Comparison of ENCODE assay signal across 1 cellular context in the genomic region with DNA sequence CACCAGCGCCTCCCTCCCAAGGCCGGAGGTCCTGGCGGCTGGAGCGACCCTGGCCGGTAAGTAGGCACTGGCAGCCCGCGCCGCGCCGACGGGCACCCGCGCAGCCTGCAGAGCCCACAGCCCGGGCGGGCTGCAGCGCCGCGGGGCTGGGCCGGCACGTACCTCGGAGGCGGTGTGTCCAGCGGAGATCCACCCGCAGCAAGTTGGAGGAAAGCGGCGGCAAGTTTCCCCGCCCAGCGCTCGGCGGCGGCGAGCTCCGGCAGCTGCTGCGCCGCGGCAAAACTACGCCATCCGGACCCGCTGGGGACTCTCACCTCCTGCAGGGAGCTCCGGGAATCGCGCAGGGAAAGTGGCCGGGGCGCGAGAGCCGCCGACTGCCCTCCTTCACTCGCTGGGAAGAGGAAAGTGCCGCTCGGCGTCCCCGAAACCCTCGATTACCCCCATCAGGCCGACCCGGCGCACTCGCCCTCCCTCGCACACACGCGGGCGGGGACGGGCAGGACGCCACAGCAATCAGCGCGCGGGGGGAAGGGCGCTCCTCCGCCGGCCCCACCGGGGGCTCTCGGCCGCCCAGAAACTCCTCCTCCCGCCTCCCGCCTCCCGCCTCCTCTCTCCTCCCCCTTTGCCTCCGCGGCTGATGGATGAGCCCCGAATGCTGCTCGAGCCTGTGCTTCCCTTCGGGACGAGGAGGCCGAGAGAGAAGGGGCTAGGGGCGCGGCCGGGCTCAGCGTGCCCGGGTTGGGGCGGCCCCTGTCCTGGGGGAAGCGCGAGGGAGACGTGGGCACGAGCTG.
TF ChIP-seq lines count a peak whose summit lies in the region.

A gene (minus strand): TSS at position 436 of the 791 bp plus-strand sequence. CDS start 24,620 bp downstream, outside the sequence.

TF ChIP-seq in HepG2, 621 proteins besides CTCF, POLR2A, EP300 and RAD21 (continued from another document and continues in another):
- TF ChIP-seq, protein P1, sequence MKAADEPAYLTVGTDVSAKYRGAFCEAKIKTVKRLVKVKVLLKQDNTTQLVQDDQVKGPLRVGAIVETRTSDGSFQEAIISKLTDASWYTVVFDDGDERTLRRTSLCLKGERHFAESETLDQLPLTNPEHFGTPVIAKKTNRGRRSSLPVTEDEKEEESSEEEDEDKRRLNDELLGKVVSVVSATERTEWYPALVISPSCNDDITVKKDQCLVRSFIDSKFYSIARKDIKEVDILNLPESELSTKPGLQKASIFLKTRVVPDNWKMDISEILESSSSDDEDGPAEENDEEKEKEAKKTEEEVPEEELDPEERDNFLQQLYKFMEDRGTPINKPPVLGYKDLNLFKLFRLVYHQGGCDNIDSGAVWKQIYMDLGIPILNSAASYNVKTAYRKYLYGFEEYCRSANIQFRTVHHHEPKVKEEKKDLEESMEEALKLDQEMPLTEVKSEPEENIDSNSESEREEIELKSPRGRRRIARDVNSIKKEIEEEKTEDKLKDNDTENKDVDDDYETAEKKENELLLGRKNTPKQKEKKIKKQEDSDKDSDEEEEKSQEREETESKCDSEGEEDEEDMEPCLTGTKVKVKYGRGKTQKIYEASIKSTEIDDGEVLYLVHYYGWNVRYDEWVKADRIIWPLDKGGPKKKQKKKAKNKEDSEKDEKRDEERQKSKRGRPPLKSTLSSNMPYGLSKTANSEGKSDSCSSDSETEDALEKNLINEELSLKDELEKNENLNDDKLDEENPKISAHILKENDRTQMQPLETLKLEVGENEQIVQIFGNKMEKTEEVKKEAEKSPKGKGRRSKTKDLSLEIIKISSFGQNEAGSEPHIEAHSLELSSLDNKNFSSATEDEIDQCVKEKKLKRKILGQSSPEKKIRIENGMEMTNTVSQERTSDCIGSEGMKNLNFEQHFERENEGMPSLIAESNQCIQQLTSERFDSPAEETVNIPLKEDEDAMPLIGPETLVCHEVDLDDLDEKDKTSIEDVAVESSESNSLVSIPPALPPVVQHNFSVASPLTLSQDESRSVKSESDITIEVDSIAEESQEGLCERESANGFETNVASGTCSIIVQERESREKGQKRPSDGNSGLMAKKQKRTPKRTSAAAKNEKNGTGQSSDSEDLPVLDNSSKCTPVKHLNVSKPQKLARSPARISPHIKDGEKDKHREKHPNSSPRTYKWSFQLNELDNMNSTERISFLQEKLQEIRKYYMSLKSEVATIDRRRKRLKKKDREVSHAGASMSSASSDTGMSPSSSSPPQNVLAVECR (CRISPR knock-in tag; IDR thresholded peaks at IDR 0.05; ENCODE audit: borderline replicate concordance), result peak; percentile 61; the same call in 1 of the 2 replicates
- no peak for TF ChIP-seq FOXJ3 (CRISPR knock-in tag; IDR thresholded peaks at IDR 0.05; ENCODE audit: borderline replicate concordance)
- peak; percentile 83 for TF ChIP-seq TARDBP (CRISPR knock-in tag; IDR thresholded peaks at IDR 0.05)
- no peak for TF ChIP-seq TOE1 (CRISPR knock-in tag; IDR thresholded peaks at IDR 0.05)
- no peak for TF ChIP-seq ZNF605 (CRISPR knock-in tag; IDR thresholded peaks at IDR 0.05)
- TF ChIP-seq NFE2L2 (IDR thresholded peaks at IDR 0.05; ENCODE audit: low read length), result no peak
- no peak; the same call in 1 of the 2 replicates for TF ChIP-seq YEATS4 (CRISPR knock-in tag; IDR thresholded peaks at IDR 0.05; ENCODE audit: borderline replicate concordance)
- TF ChIP-seq ZNF441 (CRISPR knock-in tag; IDR thresholded peaks at IDR 0.05; ENCODE audit: borderline replicate concordance), result 0 out of 2 replicates have a peak, but pooled peaks have one; percentile 73
- TF ChIP-seq, protein P2, sequence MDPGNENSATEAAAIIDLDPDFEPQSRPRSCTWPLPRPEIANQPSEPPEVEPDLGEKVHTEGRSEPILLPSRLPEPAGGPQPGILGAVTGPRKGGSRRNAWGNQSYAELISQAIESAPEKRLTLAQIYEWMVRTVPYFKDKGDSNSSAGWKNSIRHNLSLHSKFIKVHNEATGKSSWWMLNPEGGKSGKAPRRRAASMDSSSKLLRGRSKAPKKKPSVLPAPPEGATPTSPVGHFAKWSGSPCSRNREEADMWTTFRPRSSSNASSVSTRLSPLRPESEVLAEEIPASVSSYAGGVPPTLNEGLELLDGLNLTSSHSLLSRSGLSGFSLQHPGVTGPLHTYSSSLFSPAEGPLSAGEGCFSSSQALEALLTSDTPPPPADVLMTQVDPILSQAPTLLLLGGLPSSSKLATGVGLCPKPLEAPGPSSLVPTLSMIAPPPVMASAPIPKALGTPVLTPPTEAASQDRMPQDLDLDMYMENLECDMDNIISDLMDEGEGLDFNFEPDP (CRISPR knock-in tag; conservative IDR thresholded peaks at IDR 0.05), result no peak
- TF ChIP-seq, protein P3, sequence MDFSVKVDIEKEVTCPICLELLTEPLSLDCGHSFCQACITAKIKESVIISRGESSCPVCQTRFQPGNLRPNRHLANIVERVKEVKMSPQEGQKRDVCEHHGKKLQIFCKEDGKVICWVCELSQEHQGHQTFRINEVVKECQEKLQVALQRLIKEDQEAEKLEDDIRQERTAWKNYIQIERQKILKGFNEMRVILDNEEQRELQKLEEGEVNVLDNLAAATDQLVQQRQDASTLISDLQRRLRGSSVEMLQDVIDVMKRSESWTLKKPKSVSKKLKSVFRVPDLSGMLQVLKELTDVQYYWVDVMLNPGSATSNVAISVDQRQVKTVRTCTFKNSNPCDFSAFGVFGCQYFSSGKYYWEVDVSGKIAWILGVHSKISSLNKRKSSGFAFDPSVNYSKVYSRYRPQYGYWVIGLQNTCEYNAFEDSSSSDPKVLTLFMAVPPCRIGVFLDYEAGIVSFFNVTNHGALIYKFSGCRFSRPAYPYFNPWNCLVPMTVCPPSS (IDR thresholded peaks at IDR 0.05), result no peak
- 0 out of 2 replicates have a peak, but pooled peaks have one; percentile 47 for TF ChIP-seq ZNF354B (CRISPR knock-in tag; IDR thresholded peaks at IDR 0.05)
- TF ChIP-seq ZEB1 (IDR thresholded peaks at IDR 0.05; ENCODE audit: insufficient replicate concordance, low read depth), result no peak
- TF ChIP-seq, protein P4, sequence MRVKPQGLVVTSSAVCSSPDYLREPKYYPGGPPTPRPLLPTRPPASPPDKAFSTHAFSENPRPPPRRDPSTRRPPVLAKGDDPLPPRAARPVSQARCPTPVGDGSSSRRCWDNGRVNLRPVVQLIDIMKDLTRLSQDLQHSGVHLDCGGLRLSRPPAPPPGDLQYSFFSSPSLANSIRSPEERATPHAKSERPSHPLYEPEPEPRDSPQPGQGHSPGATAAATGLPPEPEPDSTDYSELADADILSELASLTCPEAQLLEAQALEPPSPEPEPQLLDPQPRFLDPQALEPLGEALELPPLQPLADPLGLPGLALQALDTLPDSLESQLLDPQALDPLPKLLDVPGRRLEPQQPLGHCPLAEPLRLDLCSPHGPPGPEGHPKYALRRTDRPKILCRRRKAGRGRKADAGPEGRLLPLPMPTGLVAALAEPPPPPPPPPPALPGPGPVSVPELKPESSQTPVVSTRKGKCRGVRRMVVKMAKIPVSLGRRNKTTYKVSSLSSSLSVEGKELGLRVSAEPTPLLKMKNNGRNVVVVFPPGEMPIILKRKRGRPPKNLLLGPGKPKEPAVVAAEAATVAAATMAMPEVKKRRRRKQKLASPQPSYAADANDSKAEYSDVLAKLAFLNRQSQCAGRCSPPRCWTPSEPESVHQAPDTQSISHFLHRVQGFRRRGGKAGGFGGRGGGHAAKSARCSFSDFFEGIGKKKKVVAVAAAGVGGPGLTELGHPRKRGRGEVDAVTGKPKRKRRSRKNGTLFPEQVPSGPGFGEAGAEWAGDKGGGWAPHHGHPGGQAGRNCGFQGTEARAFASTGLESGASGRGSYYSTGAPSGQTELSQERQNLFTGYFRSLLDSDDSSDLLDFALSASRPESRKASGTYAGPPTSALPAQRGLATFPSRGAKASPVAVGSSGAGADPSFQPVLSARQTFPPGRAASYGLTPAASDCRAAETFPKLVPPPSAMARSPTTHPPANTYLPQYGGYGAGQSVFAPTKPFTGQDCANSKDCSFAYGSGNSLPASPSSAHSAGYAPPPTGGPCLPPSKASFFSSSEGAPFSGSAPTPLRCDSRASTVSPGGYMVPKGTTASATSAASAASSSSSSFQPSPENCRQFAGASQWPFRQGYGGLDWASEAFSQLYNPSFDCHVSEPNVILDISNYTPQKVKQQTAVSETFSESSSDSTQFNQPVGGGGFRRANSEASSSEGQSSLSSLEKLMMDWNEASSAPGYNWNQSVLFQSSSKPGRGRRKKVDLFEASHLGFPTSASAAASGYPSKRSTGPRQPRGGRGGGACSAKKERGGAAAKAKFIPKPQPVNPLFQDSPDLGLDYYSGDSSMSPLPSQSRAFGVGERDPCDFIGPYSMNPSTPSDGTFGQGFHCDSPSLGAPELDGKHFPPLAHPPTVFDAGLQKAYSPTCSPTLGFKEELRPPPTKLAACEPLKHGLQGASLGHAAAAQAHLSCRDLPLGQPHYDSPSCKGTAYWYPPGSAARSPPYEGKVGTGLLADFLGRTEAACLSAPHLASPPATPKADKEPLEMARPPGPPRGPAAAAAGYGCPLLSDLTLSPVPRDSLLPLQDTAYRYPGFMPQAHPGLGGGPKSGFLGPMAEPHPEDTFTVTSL (CRISPR knock-in tag; IDR thresholded peaks at IDR 0.05; ENCODE audit: borderline replicate concordance), result peak; percentile 59
- peak; percentile 85; the same call in 1 of the 2 replicates for TF ChIP-seq ZNF34 (CRISPR knock-in tag; IDR thresholded peaks at IDR 0.05; ENCODE audit: borderline replicate concordance)
- no peak for TF ChIP-seq GZF1 (CRISPR knock-in tag; IDR thresholded peaks at IDR 0.05)
- TF ChIP-seq HNRNPH1 (optimal IDR thresholded peaks at IDR 0.05; ENCODE audit: low read depth, low read length), result no peak
- peak; percentile 54 for TF ChIP-seq KDM3A (CRISPR knock-in tag; IDR thresholded peaks at IDR 0.05; ENCODE audit: low read depth)
- no peak; the same call in 1 of the 2 replicates for TF ChIP-seq MYNN (CRISPR knock-in tag; IDR thresholded peaks at IDR 0.05; ENCODE audit: low read depth)
- TF ChIP-seq, protein P5, sequence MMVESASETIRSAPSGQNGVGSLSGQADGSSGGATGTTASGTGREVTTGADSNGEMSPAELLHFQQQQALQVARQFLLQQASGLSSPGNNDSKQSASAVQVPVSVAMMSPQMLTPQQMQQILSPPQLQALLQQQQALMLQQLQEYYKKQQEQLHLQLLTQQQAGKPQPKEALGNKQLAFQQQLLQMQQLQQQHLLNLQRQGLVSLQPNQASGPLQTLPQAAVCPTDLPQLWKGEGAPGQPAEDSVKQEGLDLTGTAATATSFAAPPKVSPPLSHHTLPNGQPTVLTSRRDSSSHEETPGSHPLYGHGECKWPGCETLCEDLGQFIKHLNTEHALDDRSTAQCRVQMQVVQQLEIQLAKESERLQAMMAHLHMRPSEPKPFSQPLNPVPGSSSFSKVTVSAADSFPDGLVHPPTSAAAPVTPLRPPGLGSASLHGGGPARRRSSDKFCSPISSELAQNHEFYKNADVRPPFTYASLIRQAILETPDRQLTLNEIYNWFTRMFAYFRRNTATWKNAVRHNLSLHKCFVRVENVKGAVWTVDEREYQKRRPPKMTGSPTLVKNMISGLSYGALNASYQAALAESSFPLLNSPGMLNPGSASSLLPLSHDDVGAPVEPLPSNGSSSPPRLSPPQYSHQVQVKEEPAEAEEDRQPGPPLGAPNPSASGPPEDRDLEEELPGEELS (CRISPR knock-in tag; IDR thresholded peaks at IDR 0.05), result peak; percentile 71; the same call in 1 of the 2 replicates
- peak; percentile 95 for TF ChIP-seq KAT7 (CRISPR knock-in tag; IDR thresholded peaks at IDR 0.05; ENCODE audit: borderline replicate concordance)
- no peak for TF ChIP-seq ZNF251 (CRISPR knock-in tag; IDR thresholded peaks at IDR 0.05)
- peak; percentile 56; the same call in 1 of the 2 replicates for TF ChIP-seq MTF2 (CRISPR knock-in tag; IDR thresholded peaks at IDR 0.05; ENCODE audit: borderline replicate concordance)
- peak; percentile 78 for TF ChIP-seq GABPB1 (CRISPR knock-in tag; IDR thresholded peaks at IDR 0.05)
- TF ChIP-seq, protein P6, sequence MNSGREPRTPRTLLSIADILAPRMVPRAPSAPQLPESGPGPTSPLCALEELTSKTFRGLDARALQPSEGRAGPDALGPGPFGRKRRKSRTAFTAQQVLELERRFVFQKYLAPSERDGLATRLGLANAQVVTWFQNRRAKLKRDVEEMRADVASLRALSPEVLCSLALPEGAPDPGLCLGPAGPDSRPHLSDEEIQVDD (CRISPR knock-in tag; IDR thresholded peaks at IDR 0.05; ENCODE audit: borderline replicate concordance), result no peak
- no peak for TF ChIP-seq ZNF572 (CRISPR knock-in tag; IDR thresholded peaks at IDR 0.05)
- TF ChIP-seq ZBTB21 (CRISPR knock-in tag; IDR thresholded peaks at IDR 0.05), result no peak
- no peak for TF ChIP-seq ZNF282 (IDR thresholded peaks at IDR 0.05; ENCODE audit: partially characterized antibody)
- TF ChIP-seq, protein P7, sequence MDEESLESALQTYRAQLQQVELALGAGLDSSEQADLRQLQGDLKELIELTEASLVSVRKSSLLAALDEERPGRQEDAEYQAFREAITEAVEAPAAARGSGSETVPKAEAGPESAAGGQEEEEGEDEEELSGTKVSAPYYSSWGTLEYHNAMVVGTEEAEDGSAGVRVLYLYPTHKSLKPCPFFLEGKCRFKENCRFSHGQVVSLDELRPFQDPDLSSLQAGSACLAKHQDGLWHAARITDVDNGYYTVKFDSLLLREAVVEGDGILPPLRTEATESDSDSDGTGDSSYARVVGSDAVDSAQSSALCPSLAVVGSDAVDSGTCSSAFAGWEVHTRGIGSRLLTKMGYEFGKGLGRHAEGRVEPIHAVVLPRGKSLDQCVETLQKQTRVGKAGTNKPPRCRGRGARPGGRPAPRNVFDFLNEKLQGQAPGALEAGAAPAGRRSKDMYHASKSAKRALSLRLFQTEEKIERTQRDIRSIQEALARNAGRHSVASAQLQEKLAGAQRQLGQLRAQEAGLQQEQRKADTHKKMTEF (CRISPR knock-in tag; IDR thresholded peaks at IDR 0.05), result peak; percentile 88
- TF ChIP-seq, protein P8, sequence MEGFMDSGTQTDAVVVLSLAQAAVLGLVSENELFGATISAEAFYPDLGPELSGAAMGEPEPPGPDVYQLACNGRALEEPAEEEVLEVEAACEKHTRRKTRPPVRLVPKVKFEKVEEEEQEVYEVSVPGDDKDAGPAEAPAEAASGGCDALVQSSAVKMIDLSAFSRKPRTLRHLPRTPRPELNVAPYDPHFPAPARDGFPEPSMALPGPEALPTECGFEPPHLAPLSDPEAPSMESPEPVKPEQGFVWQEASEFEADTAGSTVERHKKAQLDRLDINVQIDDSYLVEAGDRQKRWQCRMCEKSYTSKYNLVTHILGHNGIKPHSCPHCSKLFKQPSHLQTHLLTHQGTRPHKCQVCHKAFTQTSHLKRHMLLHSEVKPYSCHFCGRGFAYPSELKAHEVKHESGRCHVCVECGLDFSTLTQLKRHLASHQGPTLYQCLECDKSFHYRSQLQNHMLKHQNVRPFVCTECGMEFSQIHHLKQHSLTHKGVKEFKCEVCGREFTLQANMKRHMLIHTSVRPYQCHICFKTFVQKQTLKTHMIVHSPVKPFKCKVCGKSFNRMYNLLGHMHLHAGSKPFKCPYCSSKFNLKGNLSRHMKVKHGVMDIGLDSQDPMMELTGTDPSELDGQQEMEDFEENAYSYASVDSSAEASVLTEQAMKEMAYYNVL (CRISPR knock-in tag; IDR thresholded peaks at IDR 0.05; ENCODE audit: borderline replicate concordance), result peak; percentile 85
- TF ChIP-seq ZNF33B (CRISPR knock-in tag; IDR thresholded peaks at IDR 0.05), result peak; percentile 79; the same call in 1 of the 2 replicates
- TF ChIP-seq NR2C2 (CRISPR knock-in tag; IDR thresholded peaks at IDR 0.05; ENCODE audit: borderline replicate concordance), result no peak
- TF ChIP-seq, protein P9, sequence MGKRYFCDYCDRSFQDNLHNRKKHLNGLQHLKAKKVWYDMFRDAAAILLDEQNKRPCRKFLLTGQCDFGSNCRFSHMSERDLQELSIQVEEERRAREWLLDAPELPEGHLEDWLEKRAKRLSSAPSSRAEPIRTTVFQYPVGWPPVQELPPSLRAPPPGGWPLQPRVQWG (CRISPR knock-in tag; IDR thresholded peaks at IDR 0.05; ENCODE audit: borderline replicate concordance, low read depth), result no peak
- 0 out of 2 replicates have a peak, but pooled peaks have one; percentile 14 for TF ChIP-seq ZNF234 (CRISPR knock-in tag; conservative IDR thresholded peaks at IDR 0.05)
- TF ChIP-seq ZNF773 (CRISPR knock-in tag; IDR thresholded peaks at IDR 0.05; ENCODE audit: borderline replicate concordance), result no peak
- TF ChIP-seq KAT8 (CRISPR knock-in tag; IDR thresholded peaks at IDR 0.05), result peak; percentile 69; the same call in 1 of the 2 replicates
- peak; percentile 78; the same call in 1 of the 2 replicates for TF ChIP-seq ZNF841 (CRISPR knock-in tag; IDR thresholded peaks at IDR 0.05; ENCODE audit: borderline replicate concordance)
